Comparison of ENCODE assay signal across 18 cellular contexts in genomic region chr4:132114885-132115284, GRCh38.
DNase-seq lines count a peak whose midpoint lies in the region; ATAC-seq and TF ChIP-seq lines count a peak whose summit lies in the region.
"Had no signal": no experiment of that assay in that cellular context is flagged by ENCODE, and none has a peak within 500 bp of the region (broad histone marks: within the 10 kb centered on the region; RNA-seq: fewer than 3 reads in every experiment).

No MANE protein-coding gene starts in this region.

- no peaks in the 10 kb centered on the region for H3K27me3 Mint-ChIP-seq in activated T-cell treated with anti-CD3 and anti-CD28 coated beads, Interleukin-2, amount 50 U/mL, for 4 hours (ENCODE audit: low read depth)
- H3K27me3 Mint-ChIP-seq: CD4-positive, alpha-beta memory T cell had no signal

- H3K4me3 ChIP-seq in IMR-90 (ENCODE audit: insufficient read depth, low read depth, low read length), result no peak overlapping the region
- H3K4me3 ChIP-seq in fibroblast of lung (replicated peaks in 1 of 4; ENCODE audit: control extremely low read depth in 1 of 4, insufficient read depth in 1 of 4, low read depth in 3 of 4, low read length in 4 of 4), result no peak overlapping the region
- H3K4me3 ChIP-seq in foreskin fibroblast (ENCODE audit: low read depth in 1 of 2, low read length in 2 of 2), result no peak overlapping the region
- H3K4me3 ChIP-seq in right cardiac atrium (ENCODE audit: low read length), result no peak overlapping the region

- no peaks in the 10 kb centered on the region for H3K9me1 ChIP-seq in IMR-90 (ENCODE audit: insufficient read depth, low read length)

- H3K23ac ChIP-seq in IMR-90 (ENCODE audit: low read depth, low read length), result no peak overlapping the region

- ATAC-seq in IMR-90 (ENCODE audit: low read depth) (peak; percentile 91), right cardiac atrium (no peak)
- ATAC-seq in activated T-cell treated with anti-CD3 and anti-CD28 coated beads, Interleukin-2, amount 50 U/mL, for 4 hours, result no peak

- CTCF ChIA-PET in IMR-90 (lab: Yijun Ruan, JAX), result no interaction called here

- no peak overlapping the region for H4K91ac ChIP-seq in IMR-90 (ENCODE audit: insufficient read depth, low read depth, low read length)

- WGBS in IMR-90 (ENCODE audit: extremely low coverage in 2 of 2, insufficient read length in 1 of 2), 2 experiments, result no CpG with 5 or more reads among the region's 1 CpG
- WGBS in right cardiac atrium, result 0% methylated on average over 1 of the region's 1 CpG

- H4K20me1 ChIP-seq in IMR-90 (ENCODE audit: insufficient read depth, low read length), result no peaks in the 10 kb centered on the region
- H4K20me1 ChIP-seq in fibroblast of lung (ENCODE audit: control insufficient read depth, extremely low read depth, insufficient read depth, low read length), result no peaks in the 10 kb centered on the region

- H3K4me1 ChIP-seq in IMR-90 (ENCODE audit: control insufficient read depth, insufficient read depth, low read length), result peaks cover 3% of the 10 kb centered on the region
- no peaks in the 10 kb centered on the region for H3K4me1 ChIP-seq in fibroblast of lung (ENCODE audit: control insufficient read depth, extremely low read depth, insufficient read depth, low read length)
- H3K4me1 ChIP-seq in right cardiac atrium (ENCODE audit: control insufficient read depth, insufficient read depth, low read length), result no peaks in the 10 kb centered on the region
- H3K4me1 ChIP-seq: BE2C had no signal

- no peaks in the 10 kb centered on the region for H3K79me1 ChIP-seq in IMR-90 (ENCODE audit: low read depth in 1 of 2, low read length in 2 of 2)

- in situ Hi-C loops in IMR-90 (cut with MboI; ENCODE audit: low sequenced_read_pairs), result no loop called here

- peak overlapping the region; percentile 5 for H2BK5ac ChIP-seq in IMR-90 (ENCODE audit: low read depth, low read length, poor library complexity, severe bottlenecking)

- no peak overlapping the region for H3K4ac ChIP-seq in IMR-90 (ENCODE audit: low read depth, low read length)

- H2BK15ac ChIP-seq in IMR-90 (ENCODE audit: low read depth, low read length), result no peak overlapping the region

- H3K9ac ChIP-seq in IMR-90 (ENCODE audit: low read depth, low read length), result no peak overlapping the region
- no peak overlapping the region for H3K9ac ChIP-seq in fibroblast of lung (ENCODE audit: insufficient read depth, low read length)

- POLR2A ChIA-PET in IMR-90 (lab: Charles Lee; ENCODE audit: unreplicated experiment), result no interaction called here

- no peak overlapping the region; the same call in 1 of the 2 replicates for H2BK120ac ChIP-seq in IMR-90 (ENCODE audit: low read depth, low read length)

- H3K36me3 Mint-ChIP-seq in activated T-cell treated with anti-CD3 and anti-CD28 coated beads, Interleukin-2, amount 50 U/mL, for 4 hours (ENCODE audit: insufficient read depth), result no peaks in the 10 kb centered on the region
- H3K36me3 Mint-ChIP-seq: CD4-positive, alpha-beta memory T cell had no signal

- H4K8ac ChIP-seq in IMR-90 (ENCODE audit: low read depth in 2 of 2, low read length in 2 of 2), result no peak overlapping the region

- no peak overlapping the region for H2BK20ac ChIP-seq in IMR-90 (ENCODE audit: low read depth, low read length)

- no peak for TF ChIP-seq RAD21 in IMR-90 (IDR thresholded peaks at IDR 0.05; ENCODE audit: low read length)

- no peaks in the 10 kb centered on the region for H3K27me3 ChIP-seq in IMR-90 (ENCODE audit: control insufficient read depth, insufficient read depth, low read length)
- no peaks in the 10 kb centered on the region for H3K27me3 ChIP-seq in fibroblast of lung (ENCODE audit: control insufficient read depth, insufficient read depth, low read length)
- H3K27me3 ChIP-seq in right cardiac atrium (ENCODE audit: control insufficient read depth, insufficient read depth), result no peaks in the 10 kb centered on the region
- H3K27me3 ChIP-seq: BE2C had no signal

- TF ChIP-seq CTCF in IMR-90 (conservative IDR thresholded peaks at IDR 0.05; ENCODE audit: low read depth, low read length) (no peak), fibroblast of lung (conservative IDR thresholded peaks at IDR 0.05 in 1 of 2, IDR thresholded peaks at IDR 0.05 in 1 of 2; ENCODE audit: low read depth in 1 of 2, low read length in 2 of 2) (no peak), foreskin fibroblast (IDR thresholded peaks at IDR 0.05; ENCODE audit: low read depth, low read length) (no peak)

- no peak overlapping the region for H2AK9ac ChIP-seq in IMR-90 (replicated peaks; ENCODE audit: low read depth, low read length, poor library complexity)

- H3K9me3 ChIP-seq in IMR-90 (ENCODE audit: control insufficient read depth, insufficient read depth, low read length) (no peaks in the 10 kb centered on the region), fibroblast of lung (ENCODE audit: control insufficient read depth, insufficient read depth, low read depth, low read length) (no peaks in the 10 kb centered on the region), right cardiac atrium (ENCODE audit: control insufficient read depth, low read length) (no peaks in the 10 kb centered on the region)
- H3K9me3 ChIP-seq: BE2C had no signal

- no peak overlapping the region for H4K5ac ChIP-seq in IMR-90 (ENCODE audit: low read depth, low read length)

- TF ChIP-seq POLR2A in IMR-90 (IDR thresholded peaks at IDR 0.05; ENCODE audit: low read depth, low read length), result no peak

- peak overlapping the region; percentile 78; the same call in 1 of the 2 replicates for H3K18ac ChIP-seq in IMR-90 (ENCODE audit: low read depth, low read length)

- H3K56ac ChIP-seq in IMR-90 (ENCODE audit: extremely low read depth, insufficient read depth, low read length), result no peak overlapping the region

- H3K4me1 Mint-ChIP-seq in activated T-cell treated with anti-CD3 and anti-CD28 coated beads, Interleukin-2, amount 50 U/mL, for 4 hours (ENCODE audit: low read depth), result no peaks in the 10 kb centered on the region
- H3K4me1 Mint-ChIP-seq: CD4-positive, alpha-beta memory T cell; H9 had no signal

- H3K36me3 ChIP-seq in IMR-90 (ENCODE audit: control insufficient read depth, insufficient read depth, low read length), result no peaks in the 10 kb centered on the region
- H3K36me3 ChIP-seq in fibroblast of lung (ENCODE audit: control insufficient read depth, insufficient read depth, low read length), result no peaks in the 10 kb centered on the region
- H3K36me3 ChIP-seq: BE2C had no signal

- peak; percentile 85 for DNase-seq in IMR-90
- DNase-seq in amniotic epithelial cell (ENCODE audit: low read depth), result peak; percentile 17
- peak; percentile 65 to 69 for DNase-seq in fibroblast of lung (ENCODE audit: low read depth in 2 of 2)
- DNase-seq in foreskin fibroblast, result peak; percentile 5 to 16
- no peak for DNase-seq in NCI-H524 (lab: John Stamatoyannopoulos, UW)
- no peak for DNase-seq in OCI-M2 (lab: John Stamatoyannopoulos, UW; ENCODE audit: unreplicated experiment)
- DNase-seq in right cardiac atrium, result no peak
- DNase-seq in activated T-cell treated with anti-CD3 and anti-CD28 coated beads, Interleukin-2, amount 50 U/mL, for 4 hours, result no peak
- DNase-seq: BE2C; CD4-positive, alpha-beta memory T cell; COR-L47; DMS153; DMS79 treated with DMSO at 0.1 percent for 48 hours; EL; GDM1; GOT3; H9 had no signal

- peak overlapping the region; percentile 31; the same call in 1 of the 2 replicates for H3K4me2 ChIP-seq in IMR-90 (ENCODE audit: low read depth, low read length)
- no peak overlapping the region for H3K4me2 ChIP-seq in fibroblast of lung (ENCODE audit: extremely low read depth, insufficient read depth, low read length)

- H2AFZ ChIP-seq in IMR-90 (replicated peaks; ENCODE audit: low read length, poor library complexity) (no peak overlapping the region), fibroblast of lung (ENCODE audit: low read length) (no peak overlapping the region)

- H3K9me3 Mint-ChIP-seq in activated T-cell treated with anti-CD3 and anti-CD28 coated beads, Interleukin-2, amount 50 U/mL, for 4 hours, result peaks cover 18% of the 10 kb centered on the region

- H3K14ac ChIP-seq in IMR-90 (replicated peaks; ENCODE audit: low read depth, low read length), result no peak overlapping the region

- dilution Hi-C loops in IMR-90 (cut with HindIII; ENCODE audit: low sequenced_read_pairs, unreplicated experiment), result no loop called here

- H3K79me2 ChIP-seq in fibroblast of lung (ENCODE audit: control insufficient read depth, insufficient read depth, low read length), result no peaks in the 10 kb centered on the region

- H3K27ac ChIP-seq in IMR-90 (ENCODE audit: insufficient read depth, low read length), result no peak overlapping the region
- no peak overlapping the region for H3K27ac ChIP-seq in fibroblast of lung (ENCODE audit: insufficient read depth, low read length)
- no peak overlapping the region for H3K27ac ChIP-seq in right cardiac atrium (ENCODE audit: low read length)
- H3K27ac ChIP-seq: C4-2B had no signal

- no peak overlapping the region for H2AK5ac ChIP-seq in IMR-90 (ENCODE audit: low read depth, low read length)

- intact Hi-C loops in IMR-90 (cut with micrococcal nuclease) (no loop called here), right cardiac atrium (cut with DNase I) (no loop called here)

- H3K4me3 Mint-ChIP-seq in activated T-cell treated with anti-CD3 and anti-CD28 coated beads, Interleukin-2, amount 50 U/mL, for 4 hours, result no peak overlapping the region
- H3K4me3 Mint-ChIP-seq: CD4-positive, alpha-beta memory T cell; H9 had no signal

- BruUV-seq in IMR-90 (replicated peaks; lab: Mats Ljungman, UMichigan), result no TSS peak

TF ChIP-seq in IMR-90, 13 proteins besides CTCF, POLR2A, EP300 and RAD21:
- no peak for TF ChIP-seq USF2 (IDR thresholded peaks at IDR 0.05; ENCODE audit: low read depth, low read length)
- TF ChIP-seq MAFK (IDR thresholded peaks at IDR 0.05; ENCODE audit: low read depth, low read length), result no peak
- no peak for TF ChIP-seq RCOR1 (IDR thresholded peaks at IDR 0.05; ENCODE audit: insufficient replicate concordance, low read length)
- peak; percentile 24; the same call in 1 of the 2 replicates for TF ChIP-seq FOS (IDR thresholded peaks at IDR 0.05; ENCODE audit: low read depth, low read length)
TF ChIP-seq in IMR-90: peak in this region for 1.

Comparison
In these comparisons a context has a peak if more than half of its experiments do, and no peak if none do; other contexts are left out.
1. DNase-seq: peak in IMR-90 (single experiment), amniotic epithelial cell (single experiment), fibroblast of lung (2 of 2) and foreskin fibroblast (2 of 2); none in NCI-H524 (0 of 2), OCI-M2 (single experiment), right cardiac atrium (0 of 3) and activated T-cell treated with anti-CD3 and anti-CD28 coated beads, Interleukin-2, amount 50 U/mL, for 4 hours (single experiment).